In the genomic region with DNA sequence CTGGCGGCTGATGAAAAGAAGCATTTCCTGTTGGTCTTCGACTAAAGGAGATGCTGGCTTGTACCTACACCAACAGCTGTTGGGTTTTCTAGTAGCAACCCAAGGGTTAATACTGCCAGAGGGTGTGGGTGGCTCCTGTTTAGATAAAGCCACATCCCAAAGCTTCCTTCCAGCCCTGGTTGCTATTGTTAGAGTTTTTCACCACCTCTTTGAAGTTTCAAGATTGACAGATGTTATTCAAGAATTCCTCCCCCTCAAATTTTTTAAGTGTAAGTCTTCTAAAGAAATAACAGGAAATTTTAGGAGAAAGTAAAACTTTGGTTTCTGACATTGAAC, we compare ENCODE assay signal across 8 cellular contexts.
A peak's percentile ranks its signal among the peaks of the same experiment; 100 is the strongest.
DNase-seq lines count a peak whose midpoint lies in the region; TF ChIP-seq lines count a peak whose summit lies in the region.
"Had no signal": no experiment of that assay in that cellular context is flagged by ENCODE, and none has a peak within 500 bp of the region (broad histone marks: within the 10 kb centered on the region; RNA-seq: fewer than 3 reads in every experiment).

No MANE protein-coding gene starts in this region.

- no peaks in the 10 kb centered on the region for H3F3A ChIP-seq in PC-9 (ENCODE audit: insufficient read depth, low read depth)

- H3K27ac ChIP-seq in dorsolateral prefrontal cortex, result peak overlapping the region in 31 of 59 donors; percentile 7 to 68 (median 40)
- no peak overlapping the region for H3K27ac ChIP-seq in PC-9

- H3K9me3 Mint-ChIP-seq in osteocyte (ENCODE audit: unreplicated experiment) (no peaks in the 10 kb centered on the region), mesothelial cell of epicardium (no peaks in the 10 kb centered on the region)

- intact Hi-C loops in dorsolateral prefrontal cortex (cut with DNase I) (no loop called here), PC-9 (cut with micrococcal nuclease; ENCODE audit: unreplicated experiment) (no loop called here)

- peaks cover 36% of the 10 kb centered on the region for H3K36me3 Mint-ChIP-seq in osteocyte (ENCODE audit: unreplicated experiment)
- peaks cover 19% of the 10 kb centered on the region for H3K36me3 Mint-ChIP-seq in mesothelial cell of epicardium

- H3K4me1 ChIP-seq in PC-9 (replicated peaks; ENCODE audit: insufficient read depth), result no peaks in the 10 kb centered on the region

- H3K79me2 ChIP-seq in PC-9 (ENCODE audit: low read depth), result no peaks in the 10 kb centered on the region

- DNase-seq in H7 (peak; percentile 57), OCI-M1 (lab: John Stamatoyannopoulos, UW) (peak; percentile 89), dorsolateral prefrontal cortex (no peak), osteocyte (ENCODE audit: extremely low spot score, unreplicated experiment) (no peak), PC-9 (no peak), mesothelial cell of epicardium (ENCODE audit: low spot score in 2 of 2, unreplicated experiment in 2 of 2) (no peak), HCEC 1CT (no peak)
- DNase-seq: IMR-90 had no signal

- H3K27me3 Mint-ChIP-seq in osteocyte (ENCODE audit: unreplicated experiment) (no peaks in the 10 kb centered on the region), mesothelial cell of epicardium (ENCODE audit: low read depth) (no peaks in the 10 kb centered on the region)

- BruUV-seq in PC-9 (replicated peaks; lab: Mats Ljungman, UMichigan), result no TSS peak

- peaks cover 56% of the 10 kb centered on the region for H3K4me1 Mint-ChIP-seq in osteocyte (ENCODE audit: unreplicated experiment)
- H3K4me1 Mint-ChIP-seq in mesothelial cell of epicardium, result peaks cover 34% of the 10 kb centered on the region

- H3K4me3 ChIP-seq in H7 (ENCODE audit: insufficient read depth, low read depth, low read length), result no peak overlapping the region
- H3K4me3 ChIP-seq in dorsolateral prefrontal cortex, result no peak overlapping the region
- no peak overlapping the region for H3K4me3 ChIP-seq in PC-9

- TF ChIP-seq CTCF in dorsolateral prefrontal cortex (IDR thresholded peaks at IDR 0.05 in 54 of 56, conservative IDR thresholded peaks at IDR 0.05 in 2 of 56; ENCODE audit: low read depth in 1 of 56, partially characterized antibody in 56 of 56), result no peak
- TF ChIP-seq CTCF in osteocyte (IDR thresholded peaks at IDR 0.05), result no peak
- no peak for TF ChIP-seq CTCF in PC-9 (conservative IDR thresholded peaks at IDR 0.05)
- no peak for TF ChIP-seq CTCF in mesothelial cell of epicardium (IDR thresholded peaks at IDR 0.05; ENCODE audit: unreplicated experiment)

- CTCF ChIA-PET in PC-9 (lab: Charles Lee), result no interaction called here

- no peaks in the 10 kb centered on the region for H3K9me3 ChIP-seq in PC-9 (ENCODE audit: insufficient read depth, low read depth)

- POLR2A ChIA-PET in PC-9 (lab: Charles Lee; ENCODE audit: unreplicated experiment), result interaction anchor here (0.6 kb wide), 1 partner anchor 69 kb away, joined by 5 read pairs; no protein-coding TSS in a partner anchor

- H3K36me3 ChIP-seq in H7 (replicated peaks; ENCODE audit: control insufficient read depth, insufficient read depth, low read length) (peaks cover 7% of the 10 kb centered on the region), PC-9 (ENCODE audit: low read depth) (no peaks in the 10 kb centered on the region)

- no peaks in the 10 kb centered on the region for H3K9me2 ChIP-seq in PC-9 (ENCODE audit: insufficient read depth)

- H3K4me3 Mint-ChIP-seq in osteocyte (ENCODE audit: unreplicated experiment) (no peak overlapping the region), mesothelial cell of epicardium (no peak overlapping the region)

- no peak overlapping the region for H2AFZ ChIP-seq in PC-9

- H3K4me2 ChIP-seq in PC-9, result no peak overlapping the region

- H3K27ac Mint-ChIP-seq in osteocyte (ENCODE audit: unreplicated experiment) (peak overlapping the region; percentile 59), mesothelial cell of epicardium (no peak overlapping the region)

- H4K20me1 ChIP-seq in PC-9 (ENCODE audit: insufficient read depth), result no peaks in the 10 kb centered on the region

- H3K27me3 ChIP-seq in H7 (ENCODE audit: control insufficient read depth, insufficient read depth, low read length) (no peaks in the 10 kb centered on the region), dorsolateral prefrontal cortex (no peaks in the 10 kb centered on the region), PC-9 (ENCODE audit: insufficient read depth, low read depth) (no peaks in the 10 kb centered on the region)

Comparison
In these comparisons a context has a peak if more than half of its experiments do, and no peak if none do; other contexts are left out.
1. DNase-seq: peak in H7 (single experiment) and OCI-M1 (single experiment); none in dorsolateral prefrontal cortex (0 of 10), osteocyte (single experiment), PC-9 (0 of 2), mesothelial cell of epicardium (0 of 2) and HCEC 1CT (single experiment).